ENCODE assay signal across 16 cellular contexts in the genomic region with DNA sequence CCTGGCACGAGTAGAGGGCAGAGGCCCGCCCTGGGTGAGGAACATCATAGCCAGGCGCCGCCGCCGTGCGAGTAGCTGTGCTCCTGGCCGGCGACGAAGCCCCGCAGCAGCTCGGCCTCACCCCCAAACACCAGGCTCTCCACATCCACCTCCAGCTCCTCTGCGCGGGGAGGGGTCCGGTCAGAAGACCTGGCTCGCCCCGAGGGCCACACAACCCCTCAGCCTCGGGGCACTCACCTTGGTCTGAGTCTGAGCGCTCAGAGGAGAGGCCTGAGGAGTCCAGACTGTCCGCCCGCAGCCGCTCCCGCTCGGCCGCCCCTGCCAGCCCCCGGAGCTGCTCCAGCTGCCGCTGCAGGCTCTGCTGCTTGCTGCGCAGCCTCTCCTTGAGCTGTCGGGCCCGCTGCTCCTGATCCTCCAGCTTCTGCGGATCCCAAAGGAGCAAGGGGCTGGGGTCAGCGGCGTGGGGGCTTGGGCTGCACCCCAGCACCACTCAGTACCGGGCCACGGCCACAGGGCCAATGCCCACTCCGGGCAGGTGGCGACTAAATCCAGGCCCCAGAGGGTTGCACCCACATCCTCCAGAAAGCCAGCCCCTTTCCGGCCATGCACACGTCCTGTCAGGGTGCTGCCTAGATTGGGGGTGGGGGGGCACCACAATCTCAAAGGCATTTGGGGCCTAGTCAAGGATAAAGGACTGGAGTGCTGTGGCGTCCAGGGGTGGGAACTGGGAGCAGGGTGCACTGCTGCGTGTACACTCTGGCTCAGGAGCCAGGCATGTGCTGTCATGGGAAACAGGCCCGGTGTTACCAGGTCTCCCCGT. TPM values are rescaled to one million over a fixed set of nuclear protein-coding genes. Genes with fewer than 3 reads are reported as not detected.
DNase-seq lines count a peak whose midpoint lies in the region; ATAC-seq and TF ChIP-seq lines count a peak whose summit lies in the region.
"Had no signal": no experiment of that assay in that cellular context is flagged by ENCODE, and none has a peak within 500 bp of the region (broad histone marks: within the 10 kb centered on the region; RNA-seq: fewer than 3 reads in every experiment).

No MANE protein-coding gene starts in this region.

- H3K27me3 Mint-ChIP-seq in natural killer cell (ENCODE audit: low read depth in 2 of 2): no peaks in the 10 kb centered on the region
- H3K27me3 Mint-ChIP-seq in natural killer cell treated with Interleukin-12 subunit alpha and Interleukin-12 subunit beta and Interleukin-15 and Interleukin-18, amount 100 ng/mL, for 72 hours: no peaks in the 10 kb centered on the region
- H3K27me3 Mint-ChIP-seq in memory B cell: no peaks in the 10 kb centered on the region
- no peaks in the 10 kb centered on the region for H3K27me3 Mint-ChIP-seq in activated CD8-positive, alpha-beta T cell treated with anti-CD3 and anti-CD28 coated beads for 36 hours
- H3K27me3 Mint-ChIP-seq: activated naive CD8-positive, alpha-beta T cell treated with anti-CD3 and anti-CD28 coated beads, Interleukin-2, amount 50 U/mL, for 24 hours had no signal

- H3K9me3 ChIP-seq in adipocyte (ENCODE audit: control insufficient read depth, low read length): no peaks in the 10 kb centered on the region
- H3K9me3 ChIP-seq: A549 had no signal

- intact Hi-C loops in natural killer cell (cut with micrococcal nuclease): no loop called here
- intact Hi-C loops in activated CD8-positive, alpha-beta T cell treated with anti-CD3 and anti-CD28 coated beads for 36 hours (cut with micrococcal nuclease): no loop called here

- TF ChIP-seq CTCF in natural killer cell (IDR thresholded peaks at IDR 0.05): no peak
- TF ChIP-seq CTCF in activated CD8-positive, alpha-beta T cell treated with anti-CD3 and anti-CD28 coated beads for 36 hours (IDR thresholded peaks at IDR 0.05): no peak

- ATAC-seq in natural killer cell (no peak), memory B cell (ENCODE audit: low read depth) (no peak), GM18907 (IDR thresholded peaks at IDR 0.05; ENCODE audit: unreplicated experiment) (no peak)
- ATAC-seq in natural killer cell treated with Interleukin-12 subunit alpha and Interleukin-12 subunit beta and Interleukin-15 and Interleukin-18, amount 100 ng/mL, for 72 hours: no peak
- no peak for ATAC-seq in activated CD8-positive, alpha-beta T cell treated with anti-CD3 and anti-CD28 coated beads for 36 hours
- ATAC-seq: A549; activated naive CD8-positive, alpha-beta T cell treated with anti-CD3 and anti-CD28 coated beads, Interleukin-2, amount 50 U/mL, for 24 hours had no signal

- peaks cover 42% of the 10 kb centered on the region for H3K4me1 ChIP-seq in adipocyte (ENCODE audit: control insufficient read depth, insufficient read depth, low read length)

- H3K9me3 Mint-ChIP-seq in natural killer cell: no peaks in the 10 kb centered on the region
- H3K9me3 Mint-ChIP-seq in natural killer cell treated with Interleukin-12 subunit alpha and Interleukin-12 subunit beta and Interleukin-15 and Interleukin-18, amount 100 ng/mL, for 72 hours: no peaks in the 10 kb centered on the region
- no peaks in the 10 kb centered on the region for H3K9me3 Mint-ChIP-seq in memory B cell
- no peaks in the 10 kb centered on the region for H3K9me3 Mint-ChIP-seq in activated CD8-positive, alpha-beta T cell treated with anti-CD3 and anti-CD28 coated beads for 36 hours
- H3K9me3 Mint-ChIP-seq: activated naive CD8-positive, alpha-beta T cell treated with anti-CD3 and anti-CD28 coated beads, Interleukin-2, amount 50 U/mL, for 24 hours; CD8-positive, alpha-beta memory T cell; HFFc6 had no signal

- no peak overlapping the region for H3K4me3 ChIP-seq in adipocyte (ENCODE audit: low read length)
- H3K4me3 ChIP-seq: A549, smooth muscle cell had no signal

- CTCF ChIA-PET in activated CD8-positive, alpha-beta T cell treated with anti-CD3 and anti-CD28 coated beads for 36 hours (lab: Charles Lee): interaction anchor here (0.8 to 6.2 kb wide), 9 partner anchors 10 to 196 kb away, joined by 4 to 58 read pairs (median 15); partner anchors contain the start of genes LMAN2 and PFN3

- H3K36me3 Mint-ChIP-seq in natural killer cell: no peaks in the 10 kb centered on the region
- H3K36me3 Mint-ChIP-seq in natural killer cell treated with Interleukin-12 subunit alpha and Interleukin-12 subunit beta and Interleukin-15 and Interleukin-18, amount 100 ng/mL, for 72 hours: peaks cover 4% of the 10 kb centered on the region
- peaks cover 7% of the 10 kb centered on the region for H3K36me3 Mint-ChIP-seq in memory B cell
- H3K36me3 Mint-ChIP-seq in activated CD8-positive, alpha-beta T cell treated with anti-CD3 and anti-CD28 coated beads for 36 hours (ENCODE audit: low read depth): peaks cover 43% of the 10 kb centered on the region

- H3K4me3 Mint-ChIP-seq in natural killer cell (peak overlapping the region; percentile 28), memory B cell (peak overlapping the region; percentile 66)
- H3K4me3 Mint-ChIP-seq in natural killer cell treated with Interleukin-12 subunit alpha and Interleukin-12 subunit beta and Interleukin-15 and Interleukin-18, amount 100 ng/mL, for 72 hours: no peak overlapping the region
- H3K4me3 Mint-ChIP-seq in activated CD8-positive, alpha-beta T cell treated with anti-CD3 and anti-CD28 coated beads for 36 hours: no peak overlapping the region
- H3K4me3 Mint-ChIP-seq: HFFc6 had no signal

- peaks cover 55 to 77% of the 10 kb centered on the region in 2 donors for H3K4me1 Mint-ChIP-seq in natural killer cell
- H3K4me1 Mint-ChIP-seq in natural killer cell treated with Interleukin-12 subunit alpha and Interleukin-12 subunit beta and Interleukin-15 and Interleukin-18, amount 100 ng/mL, for 72 hours (ENCODE audit: low read depth in 2 of 2): peaks cover 56 to 61% of the 10 kb centered on the region in 2 donors
- H3K4me1 Mint-ChIP-seq in memory B cell: peaks cover 45% of the 10 kb centered on the region
- H3K4me1 Mint-ChIP-seq in activated CD8-positive, alpha-beta T cell treated with anti-CD3 and anti-CD28 coated beads for 36 hours (ENCODE audit: low read depth): peaks cover 39% of the 10 kb centered on the region

- H3K36me3 ChIP-seq in adipocyte (ENCODE audit: control insufficient read depth, insufficient read depth, low read length, severe bottlenecking): peaks cover 16% of the 10 kb centered on the region

- peak overlapping the region; percentile 49 for H3K9ac ChIP-seq in adipocyte (ENCODE audit: low read length)

- H3K27ac Mint-ChIP-seq in natural killer cell (peak overlapping the region; percentile 66 to 89), memory B cell (no peak overlapping the region)
- peak overlapping the region in 1 of 2 donors; percentile 82 for H3K27ac Mint-ChIP-seq in natural killer cell treated with Interleukin-12 subunit alpha and Interleukin-12 subunit beta and Interleukin-15 and Interleukin-18, amount 100 ng/mL, for 72 hours
- H3K27ac Mint-ChIP-seq in activated CD8-positive, alpha-beta T cell treated with anti-CD3 and anti-CD28 coated beads for 36 hours: no peak overlapping the region
- H3K27ac Mint-ChIP-seq: HFFc6 had no signal

- H3K27me3 ChIP-seq in adipocyte (replicated peaks; ENCODE audit: control insufficient read depth, insufficient read depth, low read length): no peaks in the 10 kb centered on the region

- DNase-seq in natural killer cell (no peak), adipocyte (ENCODE audit: low read depth) (no peak), memory B cell (ENCODE audit: low spot score in 2 of 2) (no peak), GM03348 (ENCODE audit: low spot score) (no peak), amygdala (lab: John Stamatoyannopoulos, UW) (no peak)
- DNase-seq in natural killer cell treated with Interleukin-12 subunit alpha and Interleukin-12 subunit beta and Interleukin-15 and Interleukin-18, amount 100 ng/mL, for 72 hours (ENCODE audit: low spot score): no peak
- DNase-seq in activated CD8-positive, alpha-beta T cell treated with anti-CD3 and anti-CD28 coated beads for 36 hours: no peak
- DNase-seq: activated naive CD8-positive, alpha-beta T cell treated with anti-CD3 and anti-CD28 coated beads, Interleukin-2, amount 50 U/mL, for 24 hours; CD8-positive, alpha-beta memory T cell; EL; HFFc6; hypothalamus; NCI-H1092 had no signal

- POLR2A ChIA-PET in activated CD8-positive, alpha-beta T cell treated with anti-CD3 and anti-CD28 coated beads for 36 hours (lab: Charles Lee): interaction anchor here (3.7 kb wide), 1 partner anchor 124 kb away, joined by 11 read pairs; no protein-coding TSS in a partner anchor

RNA-seq across cellular contexts. Expression of gene MXD3, which starts 3.9 kb away (rescaled TPM):
- 10 to 100 TPM; 10.9 to 15.0 (median 15.0) TPM for total RNA-seq in natural killer cell
- 10 to 100 TPM; 15.0 to 24.8 TPM for total RNA-seq in natural killer cell treated with Interleukin-12 subunit alpha and Interleukin-12 subunit beta and Interleukin-15 and Interleukin-18, amount 100 ng/mL, for 72 hours
- 10 to 100 TPM; 19.3 to 25.1 TPM for total RNA-seq in activated CD8-positive, alpha-beta T cell treated with anti-CD3 and anti-CD28 coated beads for 36 hours

RNA-seq across cellular contexts. Expression of gene PRELID1, which starts 4.2 kb away (rescaled TPM):
- total RNA-seq in natural killer cell: 10 to 100 TPM; 76.6 to 99.3 (median 91.6) TPM
- total RNA-seq in natural killer cell treated with Interleukin-12 subunit alpha and Interleukin-12 subunit beta and Interleukin-15 and Interleukin-18, amount 100 ng/mL, for 72 hours: 100 to 1,000 TPM; 310 to 360 TPM
- 100 to 1,000 TPM; 222 to 233 TPM for total RNA-seq in activated CD8-positive, alpha-beta T cell treated with anti-CD3 and anti-CD28 coated beads for 36 hours

RNA-seq across cellular contexts. Expression of gene RAB24, which starts 4.2 kb away (rescaled TPM):
- 10 to 100 TPM; 42.5 to 55.4 (median 49.5) TPM for total RNA-seq in natural killer cell
- total RNA-seq in natural killer cell treated with Interleukin-12 subunit alpha and Interleukin-12 subunit beta and Interleukin-15 and Interleukin-18, amount 100 ng/mL, for 72 hours: 10 to 100 TPM; 44.2 to 49.8 TPM
- total RNA-seq in activated CD8-positive, alpha-beta T cell treated with anti-CD3 and anti-CD28 coated beads for 36 hours: 10 to 100 TPM; 26.6 TPM

RNA-seq across cellular contexts. Expression of gene LMAN2, which starts 43.7 kb away (rescaled TPM):
- total RNA-seq in natural killer cell: 100 to 1,000 TPM; 112 to 124 (median 114) TPM
- total RNA-seq in natural killer cell treated with Interleukin-12 subunit alpha and Interleukin-12 subunit beta and Interleukin-15 and Interleukin-18, amount 100 ng/mL, for 72 hours: 100 to 1,000 TPM; 136 to 150 TPM
- total RNA-seq in activated CD8-positive, alpha-beta T cell treated with anti-CD3 and anti-CD28 coated beads for 36 hours: 10 to 100 TPM; 79.9 to 87.5 TPM

RNA-seq across cellular contexts. Expression of gene RGS14, which starts 50.0 kb away (rescaled TPM):
- 10 to 100 TPM; 57.3 to 87.0 (median 66.1) TPM for total RNA-seq in natural killer cell
- total RNA-seq in natural killer cell treated with Interleukin-12 subunit alpha and Interleukin-12 subunit beta and Interleukin-15 and Interleukin-18, amount 100 ng/mL, for 72 hours: 10 to 100 TPM; 26.5 to 45.4 TPM
- 10 to 100 TPM; 50.4 to 52.5 TPM for total RNA-seq in activated CD8-positive, alpha-beta T cell treated with anti-CD3 and anti-CD28 coated beads for 36 hours

Comparison
In these comparisons a context has a peak if more than half of its experiments do, and no peak if none do; other contexts are left out.
1. H3K4me3 Mint-ChIP-seq: peak in natural killer cell (single experiment) and memory B cell (single experiment); none in natural killer cell treated with Interleukin-12 subunit alpha and Interleukin-12 subunit beta and Interleukin-15 and Interleukin-18, amount 100 ng/mL, for 72 hours (single experiment) and activated CD8-positive, alpha-beta T cell treated with anti-CD3 and anti-CD28 coated beads for 36 hours (single experiment).
2. H3K27ac Mint-ChIP-seq: peak in natural killer cell (2 of 2); none in memory B cell (single experiment) and activated CD8-positive, alpha-beta T cell treated with anti-CD3 and anti-CD28 coated beads for 36 hours (single experiment).